In the genomic region with DNA sequence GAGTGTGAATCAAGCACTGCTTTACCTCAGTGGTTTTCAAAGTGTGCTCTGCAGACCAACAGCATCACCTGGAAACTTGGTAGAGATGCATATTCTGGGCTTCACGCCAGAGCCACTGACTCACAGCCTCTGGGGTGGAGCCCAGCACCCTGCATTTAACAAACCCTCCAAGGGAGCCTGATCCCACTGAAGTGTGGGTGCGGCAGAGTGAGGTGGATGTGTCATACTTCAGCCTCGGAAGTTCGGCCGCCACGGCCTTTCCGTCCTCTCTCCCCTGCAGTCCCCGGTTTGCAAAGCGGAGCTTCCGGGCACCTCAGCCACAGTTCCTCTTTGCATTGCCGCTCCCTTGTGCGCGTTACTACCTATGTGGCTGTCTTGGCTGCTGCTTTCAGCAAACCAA, we compare ENCODE assay signal across 9 cellular contexts. TPM values are rescaled to one million over a fixed set of nuclear protein-coding genes. Genes with fewer than 3 reads are reported as not detected.
DNase-seq lines count a peak whose midpoint lies in the region; ATAC-seq and TF ChIP-seq lines count a peak whose summit lies in the region.
"Had no signal": no experiment of that assay in that cellular context is flagged by ENCODE, and none has a peak within 500 bp of the region (broad histone marks: within the 10 kb centered on the region; RNA-seq: fewer than 3 reads in every experiment).

No MANE protein-coding gene starts in this region.

- peak; percentile 53 to 70 for ATAC-seq in activated T-cell treated with anti-CD3 and anti-CD28 coated beads, Interleukin-2, amount 50 U/mL, for 4 hours
- peak; percentile 96 to 97 for ATAC-seq in lower lobe of right lung
- no peak for ATAC-seq in HG03521 (IDR thresholded peaks at IDR 0.05; ENCODE audit: unreplicated experiment)
- ATAC-seq in HG02759 (IDR thresholded peaks at IDR 0.05; ENCODE audit: unreplicated experiment): no peak

- no peaks in the 10 kb centered on the region for H3K4me1 Mint-ChIP-seq in activated T-cell treated with anti-CD3 and anti-CD28 coated beads, Interleukin-2, amount 50 U/mL, for 4 hours (ENCODE audit: low read depth)

- H3K4me3 Mint-ChIP-seq in activated T-cell treated with anti-CD3 and anti-CD28 coated beads, Interleukin-2, amount 50 U/mL, for 4 hours: no peak overlapping the region

- no peaks in the 10 kb centered on the region for H3K36me3 Mint-ChIP-seq in activated T-cell treated with anti-CD3 and anti-CD28 coated beads, Interleukin-2, amount 50 U/mL, for 4 hours (ENCODE audit: insufficient read depth)

- H3K27me3 Mint-ChIP-seq in activated T-cell treated with anti-CD3 and anti-CD28 coated beads, Interleukin-2, amount 50 U/mL, for 4 hours (ENCODE audit: low read depth): peaks cover 3% of the 10 kb centered on the region

- H3K36me3 ChIP-seq in lower lobe of right lung: no peaks in the 10 kb centered on the region

- no peaks in the 10 kb centered on the region for H3K9me3 Mint-ChIP-seq in activated T-cell treated with anti-CD3 and anti-CD28 coated beads, Interleukin-2, amount 50 U/mL, for 4 hours

- DNase-seq in H4 (ENCODE audit: low spot score): peak; percentile 77
- peak; percentile 88 for DNase-seq in NCI-H226
- peak; percentile 16 for DNase-seq in activated T-cell treated with anti-CD3 and anti-CD28 coated beads, Interleukin-2, amount 50 U/mL, for 4 hours
- peak; percentile 77 for DNase-seq in lower lobe of right lung
- no peak for DNase-seq in NCI-H446 treated with DMSO at 0.1 percent for 48 hours (lab: John Stamatoyannopoulos, UW)
- DNase-seq in posterior vena cava (ENCODE audit: low spot score): no peak

- intact Hi-C loops in lower lobe of right lung (cut with DNase I) (no loop called here), posterior vena cava (cut with DNase I) (no loop called here)

- TF ChIP-seq CTCF in lower lobe of right lung (IDR thresholded peaks at IDR 0.05): no peak

- no peaks in the 10 kb centered on the region for H3K9me3 ChIP-seq in lower lobe of right lung

- no peak overlapping the region for H3K27ac ChIP-seq in lower lobe of right lung

- peaks cover 4% of the 10 kb centered on the region for H3K4me1 ChIP-seq in lower lobe of right lung

- H3K4me3 ChIP-seq in lower lobe of right lung: no peak overlapping the region

- H3K27me3 ChIP-seq in lower lobe of right lung (ENCODE audit: low read depth): no peaks in the 10 kb centered on the region

RNA-seq across cellular contexts. Expression of a gene that starts 33.3 kb away (rescaled TPM):
- total RNA-seq in H4 (2014; rRNA removed; shearing (Covaris generic)): 41.4 and 43.2 TPM in 2 replicates
- total RNA-seq in activated T-cell treated with anti-CD3 and anti-CD28 coated beads, Interleukin-2, amount 50 U/mL, for 4 hours: 10 to 100 TPM; 27.7 to 32.4 (median 28.4) TPM
- total RNA-seq in lower lobe of right lung (34.8 TPM), posterior vena cava (10 to 100 TPM; 26.7 to 33.7 TPM)

RNA-seq across cellular contexts. Expression of a gene that starts 33.6 kb away (rescaled TPM):
- 0.56 TPM in 1 of 2 replicates, not detected in the other for total RNA-seq in H4 (2014; rRNA removed; shearing (Covaris generic))
- total RNA-seq in activated T-cell treated with anti-CD3 and anti-CD28 coated beads, Interleukin-2, amount 50 U/mL, for 4 hours: 1 to 10 TPM in 1 of 3 donors, under 1 TPM in 2; 0.54 to 3.0 (median 0.63) TPM
- total RNA-seq in lower lobe of right lung (1.6 TPM), posterior vena cava (1 to 10 TPM in 1 of 2 donors, under 1 TPM in 1; 0.90 to 3.1 TPM)
- total RNA-seq: dermis microvascular lymphatic vessel endothelial cell had no signal

Comparison
In these comparisons a context has a peak if more than half of its experiments do, and no peak if none do; other contexts are left out.
1. DNase-seq: peak in H4 (single experiment), NCI-H226 (single experiment), activated T-cell treated with anti-CD3 and anti-CD28 coated beads, Interleukin-2, amount 50 U/mL, for 4 hours (single experiment) and lower lobe of right lung (single experiment); none in NCI-H446 treated with DMSO at 0.1 percent for 48 hours (single experiment) and posterior vena cava (single experiment).
2. ATAC-seq: peak in activated T-cell treated with anti-CD3 and anti-CD28 coated beads, Interleukin-2, amount 50 U/mL, for 4 hours (2 of 2) and lower lobe of right lung (2 of 2); none in HG03521 (single experiment) and HG02759 (single experiment).